14 cellular contexts compared by ENCODE assay signal in genomic region chr13:70613295-70613694, GRCh38.
DNase-seq lines count a peak whose midpoint lies in the region; ATAC-seq, FAIRE-seq and TF ChIP-seq lines count a peak whose summit lies in the region.
"Had no signal": no experiment of that assay in that cellular context is flagged by ENCODE, and none has a peak within 500 bp of the region (broad histone marks: within the 10 kb centered on the region; RNA-seq: fewer than 3 reads in every experiment).

No MANE protein-coding gene starts in this region.

- DNase-seq in NCI-H2107 treated with DMSO at 0.1 percent for 48 hours (lab: John Stamatoyannopoulos, UW; ENCODE audit: unreplicated experiment) (peak; percentile 14), NCI-H2107 (lab: John Stamatoyannopoulos, UW) (no peak), NCI-H69 (lab: John Stamatoyannopoulos, UW) (peak; percentile 51), bronchial epithelial cell (ENCODE audit: low read depth) (peak; percentile 3), progenitor cell of endocrine pancreas (ENCODE audit: low spot score, unreplicated experiment) (no peak), immature natural killer cell (no peak), mesendoderm (no peak)
- DNase-seq: activated CD8-positive, alpha-beta memory T cell treated with anti-CD3 and anti-CD28 coated beads for 24 hours; activated naive CD8-positive, alpha-beta T cell treated with anti-CD3 and anti-CD28 coated beads, Interleukin-2, amount 50 U/mL, for 24 hours; stimulated activated CD4-positive, alpha-beta T cell treated with anti-CD3 and anti-CD28 coated beads, Interleukin-2, amount 100 ng/mL, for 48 hours; substantia nigra had no signal

- no peak overlapping the region for H3K56ac ChIP-seq in mesendoderm (ENCODE audit: low read length)

- no peak overlapping the region for H2BK5ac ChIP-seq in mesendoderm (ENCODE audit: low read length)

- H3K4me3 Mint-ChIP-seq in progenitor cell of endocrine pancreas (ENCODE audit: low read depth) (no peak overlapping the region), immature natural killer cell (no peak overlapping the region)
- H3K4me3 Mint-ChIP-seq: activated naive CD8-positive, alpha-beta T cell treated with anti-CD3 and anti-CD28 coated beads, Interleukin-2, amount 50 U/mL, for 24 hours; natural killer cell treated with Interleukin-12 subunit alpha and Interleukin-12 subunit beta and Interleukin-15 and Interleukin-18, amount 100 ng/mL, for 72 hours; T-helper 1 cell treated with Interleukin-12 subunit alpha and Interleukin-12 subunit beta and Interleukin-4 antibody, amounts not matched to agents 30 μg/mL and 1 μg/mL, for 36 hours had no signal

- H3K27ac Mint-ChIP-seq in progenitor cell of endocrine pancreas = no peak overlapping the region
- H3K27ac Mint-ChIP-seq in immature natural killer cell = no peak overlapping the region
- H3K27ac Mint-ChIP-seq: activated naive CD8-positive, alpha-beta T cell treated with anti-CD3 and anti-CD28 coated beads, Interleukin-2, amount 50 U/mL, for 24 hours; natural killer cell treated with Interleukin-12 subunit alpha and Interleukin-12 subunit beta and Interleukin-15 and Interleukin-18, amount 100 ng/mL, for 72 hours; T-helper 1 cell treated with Interleukin-12 subunit alpha and Interleukin-12 subunit beta and Interleukin-4 antibody, amounts not matched to agents 30 μg/mL and 1 μg/mL, for 36 hours had no signal

- H3K36me3 Mint-ChIP-seq in progenitor cell of endocrine pancreas (ENCODE audit: insufficient read depth) = no peaks in the 10 kb centered on the region
- no peaks in the 10 kb centered on the region for H3K36me3 Mint-ChIP-seq in immature natural killer cell
- H3K36me3 Mint-ChIP-seq: natural killer cell treated with Interleukin-12 subunit alpha and Interleukin-12 subunit beta and Interleukin-15 and Interleukin-18, amount 100 ng/mL, for 72 hours had no signal

- H3K4me2 ChIP-seq in mesendoderm (ENCODE audit: low read length) = no peak overlapping the region

- H3K79me2 ChIP-seq in mesendoderm (ENCODE audit: control insufficient read depth, insufficient read depth, low read length) = no peaks in the 10 kb centered on the region

- peaks cover 4% of the 10 kb centered on the region for H3K9me3 Mint-ChIP-seq in progenitor cell of endocrine pancreas (ENCODE audit: low read depth)
- peaks cover 0 to 19% (median 4%) of the 10 kb centered on the region in 6 donors for H3K9me3 Mint-ChIP-seq in immature natural killer cell
- H3K9me3 Mint-ChIP-seq: activated naive CD8-positive, alpha-beta T cell treated with anti-CD3 and anti-CD28 coated beads, Interleukin-2, amount 50 U/mL, for 24 hours; T-helper 1 cell treated with Interleukin-12 subunit alpha and Interleukin-12 subunit beta and Interleukin-4 antibody, amounts not matched to agents 30 μg/mL and 1 μg/mL, for 36 hours had no signal

- no peak overlapping the region for H2BK15ac ChIP-seq in mesendoderm (replicated peaks; ENCODE audit: low read depth)

- no peak overlapping the region for H2BK120ac ChIP-seq in mesendoderm (ENCODE audit: low read depth, low read length)

- no peaks in the 10 kb centered on the region for H3K36me3 ChIP-seq in bronchial epithelial cell (ENCODE audit: control insufficient read depth, insufficient read depth, low read length)
- no peaks in the 10 kb centered on the region for H3K36me3 ChIP-seq in mesendoderm (ENCODE audit: control insufficient read depth, insufficient read depth, low read length)

- no peak overlapping the region for H4K8ac ChIP-seq in mesendoderm (ENCODE audit: low read depth, low read length)

- no CpG with 5 or more reads among the region's 1 CpG for WGBS in mesendoderm (ENCODE audit: extremely low coverage, insufficient coverage, low lambda C conversion rate)

- H3K9ac ChIP-seq in mesendoderm (ENCODE audit: low read length) = no peak overlapping the region

- no peak overlapping the region for H2AK5ac ChIP-seq in mesendoderm (ENCODE audit: low read length)

- H3K4me3 ChIP-seq in bronchial epithelial cell (ENCODE audit: low read depth, low read length) (no peak overlapping the region), mesendoderm (ENCODE audit: low read length) (no peak overlapping the region)

- no peak overlapping the region for H4K5ac ChIP-seq in mesendoderm (ENCODE audit: low read length)

- ATAC-seq in HG03520 (IDR thresholded peaks at IDR 0.05; ENCODE audit: unreplicated experiment) = no peak
- ATAC-seq: activated naive CD8-positive, alpha-beta T cell treated with anti-CD3 and anti-CD28 coated beads, Interleukin-2, amount 50 U/mL, for 24 hours; natural killer cell treated with Interleukin-12 subunit alpha and Interleukin-12 subunit beta and Interleukin-15 and Interleukin-18, amount 100 ng/mL, for 72 hours had no signal

- no peaks in the 10 kb centered on the region for H3K4me1 ChIP-seq in mesendoderm (ENCODE audit: control insufficient read depth, low read depth, low read length)

- no peak overlapping the region for H3K18ac ChIP-seq in mesendoderm (ENCODE audit: low read length)

- FAIRE-seq in bronchial epithelial cell (lab: Jason Lieb, UNC) = no peak

- H3K4me1 Mint-ChIP-seq in progenitor cell of endocrine pancreas (ENCODE audit: low read depth) (peaks cover 16% of the 10 kb centered on the region), immature natural killer cell (no peaks in the 10 kb centered on the region)
- H3K4me1 Mint-ChIP-seq: activated naive CD8-positive, alpha-beta T cell treated with anti-CD3 and anti-CD28 coated beads, Interleukin-2, amount 50 U/mL, for 24 hours had no signal

- H3K27me3 Mint-ChIP-seq in progenitor cell of endocrine pancreas (no peaks in the 10 kb centered on the region), immature natural killer cell (ENCODE audit: low read depth in 3 of 3) (no peaks in the 10 kb centered on the region)
- H3K27me3 Mint-ChIP-seq: activated naive CD8-positive, alpha-beta T cell treated with anti-CD3 and anti-CD28 coated beads, Interleukin-2, amount 50 U/mL, for 24 hours; natural killer cell treated with Interleukin-12 subunit alpha and Interleukin-12 subunit beta and Interleukin-15 and Interleukin-18, amount 100 ng/mL, for 72 hours had no signal

- H3K27me3 ChIP-seq in bronchial epithelial cell (ENCODE audit: control insufficient read depth, insufficient read depth, low read length) = no peaks in the 10 kb centered on the region
- no peaks in the 10 kb centered on the region for H3K27me3 ChIP-seq in mesendoderm (ENCODE audit: insufficient read depth, low read length, poor library complexity)

- no peak overlapping the region for H3K23ac ChIP-seq in mesendoderm (ENCODE audit: low read length)

- no peak overlapping the region for H3K27ac ChIP-seq in mesendoderm (ENCODE audit: low read depth, low read length)

- no peak overlapping the region for H3K4ac ChIP-seq in mesendoderm (ENCODE audit: low read depth, low read length)

- no peak for TF ChIP-seq CTCF in bronchial epithelial cell (IDR thresholded peaks at IDR 0.05; ENCODE audit: insufficient read depth, low read length, severe bottlenecking)
- peak; percentile 62 for TF ChIP-seq CTCF in progenitor cell of endocrine pancreas (IDR thresholded peaks at IDR 0.05; ENCODE audit: unreplicated experiment)

- H3K79me1 ChIP-seq in mesendoderm (ENCODE audit: low read length) = no peaks in the 10 kb centered on the region

Comparison
In these comparisons a context has a peak if more than half of its experiments do, and no peak if none do; other contexts are left out.
1. DNase-seq: peak in NCI-H2107 treated with DMSO at 0.1 percent for 48 hours (single experiment), NCI-H69 (single experiment) and bronchial epithelial cell (single experiment); none in NCI-H2107 (single experiment), progenitor cell of endocrine pancreas (single experiment), immature natural killer cell (0 of 3) and mesendoderm (single experiment).